ENCODE assay signal across 1 cellular context in genomic region chr10:102279104-102279503, GRCh38.
TF ChIP-seq lines count a peak whose summit lies in the region.

No MANE protein-coding gene starts in this region.

TF ChIP-seq in K562, 482 proteins besides CTCF, POLR2A, EP300 and RAD21:
- no peak for TF ChIP-seq ZBTB9 (CRISPR knock-in tag; IDR thresholded peaks at IDR 0.05)
- no peak for TF ChIP-seq PML (IDR thresholded peaks at IDR 0.05; ENCODE audit: low read length)
- no peak for TF ChIP-seq E4F1 (CRISPR knock-in tag; IDR thresholded peaks at IDR 0.05; ENCODE audit: borderline replicate concordance)
- TF ChIP-seq ZNF551 (CRISPR knock-in tag; IDR thresholded peaks at IDR 0.05) = no peak
- no peak for TF ChIP-seq NFIC (IDR thresholded peaks at IDR 0.05)
- no peak for TF ChIP-seq MAFK (IDR thresholded peaks at IDR 0.05; ENCODE audit: low read length)
